ENCODE assay signal across 24 cellular contexts in genomic region chr22:27194096-27194748, GRCh38.
DNase-seq lines count a peak whose midpoint lies in the region; ATAC-seq, FAIRE-seq and TF ChIP-seq lines count a peak whose summit lies in the region.
"Had no signal": no experiment of that assay in that cellular context is flagged by ENCODE, and none has a peak within 500 bp of the region (broad histone marks: within the 10 kb centered on the region; RNA-seq: fewer than 3 reads in every experiment).

No MANE protein-coding gene starts in this region.

- no peaks in the 10 kb centered on the region for H3K9me1 ChIP-seq in keratinocyte (ENCODE audit: control insufficient read depth, extremely low read depth, insufficient read depth, low read length)

- intact Hi-C loops in left ventricle myocardium inferior (cut with micrococcal nuclease) = no loop called here
- intact Hi-C loops in heart right ventricle (cut with DNase I) = no loop called here

- TF ChIP-seq CTCF in left ventricle myocardium inferior (IDR thresholded peaks at IDR 0.05; ENCODE audit: borderline replicate concordance) = no peak
- TF ChIP-seq CTCF in heart right ventricle (IDR thresholded peaks at IDR 0.05) = no peak
- no peak for TF ChIP-seq CTCF in keratinocyte (optimal IDR thresholded peaks at IDR 0.05 in 1 of 3, IDR thresholded peaks at IDR 0.05 in 1 of 3, conservative IDR thresholded peaks at IDR 0.05 in 1 of 3; ENCODE audit: extremely low read depth in 1 of 3, insufficient read depth in 2 of 3, low read length in 3 of 3)

- H3K9me3 ChIP-seq in left ventricle myocardium inferior (replicated peaks) (peaks cover 19% of the 10 kb centered on the region), heart right ventricle (peaks cover 0 to 9% (median 0%) of the 10 kb centered on the region in 11 donors), keratinocyte (ENCODE audit: control insufficient read depth, low read depth, low read length) (no peaks in the 10 kb centered on the region)
- H3K9me3 ChIP-seq: transverse colon had no signal

- H3K4me3 ChIP-seq in left ventricle myocardium inferior (no peak overlapping the region), heart right ventricle (no peak overlapping the region), keratinocyte (ENCODE audit: control insufficient read depth in 2 of 3, extremely low read depth in 1 of 3, insufficient read depth in 2 of 3, low read depth in 1 of 3, low read length in 3 of 3) (no peak overlapping the region)
- H3K4me3 ChIP-seq: dorsolateral prefrontal cortex, heart left ventricle, right atrium auricular region, transverse colon had no signal

- H3K4me1 ChIP-seq in left ventricle myocardium inferior (no peaks in the 10 kb centered on the region), heart right ventricle (peaks cover 0 to 5% (median 0%) of the 10 kb centered on the region in 9 donors), keratinocyte (ENCODE audit: control insufficient read depth, extremely low read depth, insufficient read depth, low read length) (peaks cover 10% of the 10 kb centered on the region)
- H3K4me1 ChIP-seq: right atrium auricular region, transverse colon had no signal

- H3K36me3 ChIP-seq in left ventricle myocardium inferior = no peaks in the 10 kb centered on the region
- H3K36me3 ChIP-seq in heart right ventricle = no peaks in the 10 kb centered on the region
- H3K36me3 ChIP-seq in keratinocyte (ENCODE audit: control insufficient read depth in 2 of 2, extremely low read depth in 1 of 2, insufficient read depth in 2 of 2, low read length in 2 of 2) = no peaks in the 10 kb centered on the region
- H3K36me3 ChIP-seq: heart left ventricle, right atrium auricular region, transverse colon, WERI-Rb-1 had no signal

- ATAC-seq in heart right ventricle (no peak), GM18907 (IDR thresholded peaks at IDR 0.05; ENCODE audit: unreplicated experiment) (no peak)
- ATAC-seq: activated CD8-positive, alpha-beta memory T cell treated with anti-CD3 and anti-CD28 coated beads, Interleukin-2, amount 10 ng/mL, durations not matched to agents 7 days and 5 days; activated naive CD4-positive, alpha-beta T cell treated with anti-CD3 and anti-CD28 coated beads, Interleukin-2, amount 50 U/mL, for 72 hours; left lobe of liver; naive thymus-derived CD8-positive, alpha-beta T cell; SK-N-SH treated with all-trans-retinoic acid at 6 μM for 48 hours had no signal

- no peak overlapping the region for H2AFZ ChIP-seq in keratinocyte (ENCODE audit: control insufficient read depth, low read length)

- no peak for DNase-seq in left ventricle myocardium inferior
- no peak for DNase-seq in heart right ventricle
- peak; percentile 51 for DNase-seq in SW480 (ENCODE audit: low spot score)
- DNase-seq in keratinocyte (ENCODE audit: low read depth, low spot score) = no peak
- DNase-seq in NCI-H446 treated with DMSO at 0.1 percent for 48 hours (lab: John Stamatoyannopoulos, UW) = no peak
- DNase-seq in GF-D8 (lab: John Stamatoyannopoulos, UW) = no peak
- no peak for DNase-seq in stimulated activated CD4-positive, alpha-beta T cell treated with anti-CD3 and anti-CD28 coated beads, Interleukin-12 subunit alpha, Interleukin-12 subunit beta, amount 100 ng/mL, for 4 hours
- DNase-seq: activated CD4-positive, alpha-beta T cell treated with anti-CD3 and anti-CD28 coated beads, Interleukin-2, amount 50 U/mL, for 1 hour; activated CD8-positive, alpha-beta memory T cell treated with anti-CD3 and anti-CD28 coated beads, Interleukin-2, amount 10 ng/mL, durations not matched to agents 7 days and 5 days; C1 segment of cervical spinal cord; EL; naive thymus-derived CD8-positive, alpha-beta T cell; NCI-H226; stimulated activated naive CD4-positive, alpha-beta T cell treated with Interleukin-2 at 50 U/mL for 16 hours; WERI-Rb-1 had no signal

- dilution Hi-C loops in keratinocyte (cut with MboI; ENCODE audit: extremely low pct_ligation_motif_present, low sequenced_read_pairs) = no loop called here

- H3K27ac ChIP-seq in left ventricle myocardium inferior (replicated peaks) = peak overlapping the region; percentile 71
- H3K27ac ChIP-seq in heart right ventricle = peak overlapping the region in 5 of 10 donors; percentile 60 to 79 (median 69)
- H3K27ac ChIP-seq in keratinocyte (ENCODE audit: control insufficient read depth, insufficient read depth, low read length) = no peak overlapping the region
- H3K27ac ChIP-seq: WERI-Rb-1 had no signal

- no peak overlapping the region for H3K9ac ChIP-seq in keratinocyte (ENCODE audit: control insufficient read depth, extremely low read depth, insufficient read depth, low read length)

- FAIRE-seq in keratinocyte (lab: Jason Lieb, UNC) = peak; percentile 5
- FAIRE-seq: endothelial cell of umbilical vein had no signal

- no peaks in the 10 kb centered on the region for H3K79me2 ChIP-seq in keratinocyte (ENCODE audit: control insufficient read depth, insufficient read depth, low read length)

- no peak overlapping the region for H3K4me2 ChIP-seq in keratinocyte (ENCODE audit: control insufficient read depth, extremely low read depth, insufficient read depth, low read depth, low read length)

- H4K20me1 ChIP-seq in keratinocyte (ENCODE audit: control insufficient read depth, extremely low read depth, insufficient read depth, low read length) = no peaks in the 10 kb centered on the region

- peaks cover 67% of the 10 kb centered on the region for H3K27me3 ChIP-seq in left ventricle myocardium inferior (ENCODE audit: low read depth)
- peaks cover 0 to 27% (median 7%) of the 10 kb centered on the region in 7 donors for H3K27me3 ChIP-seq in heart right ventricle
- no peaks in the 10 kb centered on the region for H3K27me3 ChIP-seq in keratinocyte (ENCODE audit: control insufficient read depth, extremely low read depth, insufficient read depth, low read length)
- H3K27me3 ChIP-seq: right atrium auricular region, transverse colon had no signal

- 59 to 63% methylated on average over 4 of the region's 4 CpGs for WGBS in heart right ventricle, 2 donors
